31 cellular contexts compared by ENCODE assay signal in the genomic region with DNA sequence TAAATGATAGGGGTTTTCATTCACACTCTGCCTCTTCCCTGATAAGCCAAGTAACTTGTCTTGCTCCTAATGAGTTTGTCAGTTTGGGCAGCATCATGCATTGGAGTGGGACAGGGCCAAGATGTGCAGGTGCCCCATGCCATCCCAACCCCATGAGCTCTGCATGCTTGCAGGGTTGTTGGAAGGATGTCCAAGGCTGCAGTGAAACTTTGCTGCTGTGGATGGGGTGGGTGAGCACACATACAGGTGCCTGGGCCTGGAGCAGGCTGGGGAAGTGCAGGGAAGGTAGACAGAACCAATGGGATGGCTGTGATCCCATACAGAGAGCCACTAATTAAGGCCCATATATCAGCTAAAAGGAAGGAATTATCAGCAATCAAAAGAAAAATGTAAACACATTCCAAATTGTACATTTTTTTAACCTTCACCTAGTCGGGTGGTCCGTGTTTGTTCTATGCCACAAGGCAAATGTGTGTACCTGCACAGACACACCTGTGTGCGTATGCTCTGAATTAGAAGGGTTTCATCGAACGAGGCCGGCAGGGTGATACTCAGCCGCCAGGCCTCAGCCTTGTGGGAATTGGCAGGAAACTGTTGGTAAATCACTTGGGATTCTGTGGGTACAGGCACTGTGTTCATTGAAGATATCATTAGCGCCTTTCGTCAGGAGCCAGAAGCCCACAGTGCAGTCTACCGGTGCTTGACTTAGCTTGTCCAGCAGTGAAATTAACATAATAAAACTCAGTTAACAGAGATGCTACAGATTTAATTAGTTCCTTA.
"Had no signal": no experiment of that assay in that cellular context is flagged by ENCODE, and none has a peak within 500 bp of the region (broad histone marks: within the 10 kb centered on the region; RNA-seq: fewer than 3 reads in every experiment).

No MANE protein-coding gene starts in this region.

- H3K9me3 ChIP-seq: adrenal gland, body of pancreas, esophagus squamous epithelium, gastroesophageal sphincter had no signal

- H3K36me3 ChIP-seq: adrenal gland, esophagus squamous epithelium, gastroesophageal sphincter had no signal

- H3K27ac Mint-ChIP-seq: activated CD4-positive, alpha-beta memory T cell treated with anti-CD3 and anti-CD28 coated beads for 36 hours; activated CD4-positive, alpha-beta T cell treated with anti-CD3 and anti-CD28 coated beads for 36 hours; activated CD4-positive, alpha-beta T cell treated with anti-CD3 and anti-CD28 coated beads, Interleukin-2, amount 10 ng/mL, durations not matched to agents 24 days and 14 days; activated CD8-positive, alpha-beta memory T cell treated with anti-CD3 and anti-CD28 coated beads, Interleukin-2, amount 10 ng/mL, durations not matched to agents 7 days and 5 days; activated CD8-positive, alpha-beta T cell treated with anti-CD3 and anti-CD28 coated beads, Interleukin-2, amount 10 ng/mL, durations not matched to agents 7 days and 5 days; activated naive CD4-positive, alpha-beta T cell treated with anti-CD3 and anti-CD28 coated beads for 36 hours; activated naive CD4-positive, alpha-beta T cell treated with anti-CD3 and anti-CD28 coated beads, Interleukin-2, amount 50 U/mL, for 24 hours; activated naive CD8-positive, alpha-beta T cell treated with anti-CD3 and anti-CD28 coated beads for 36 hours; activated naive CD8-positive, alpha-beta T cell treated with anti-CD3 and anti-CD28 coated beads, Interleukin-2, amount 50 U/mL, for 24 hours; activated T-helper 1 cell treated with anti-CD3 and anti-CD28 coated beads, Interleukin-12 subunit alpha, Interleukin-12 subunit beta, Interleukin-2, Interleukin-4 antibody, amounts not matched to agents 30 ng/mL and 10 ng/mL and 1 ng/mL, durations not matched to agents 14 hours and 24 hours and 36 hours; activated T-helper 2 cell treated with anti-CD3 and anti-CD28 coated beads, Interferon-gamma antibody, Interleukin-2, Interleukin-4, amounts not matched to agents 10 μg/mL and 5 μg/mL and 100 μg/mL, durations not matched to agents 14 hours and 24 hours and 36 hours; effector memory CD8-positive, alpha-beta T cell had no signal

- H3K4me3 Mint-ChIP-seq: activated CD4-positive, alpha-beta memory T cell treated with anti-CD3 and anti-CD28 coated beads for 36 hours; activated CD4-positive, alpha-beta T cell treated with anti-CD3 and anti-CD28 coated beads for 36 hours; activated CD4-positive, alpha-beta T cell treated with anti-CD3 and anti-CD28 coated beads, Interleukin-2, amount 10 ng/mL, durations not matched to agents 24 days and 14 days; activated CD8-positive, alpha-beta memory T cell treated with anti-CD3 and anti-CD28 coated beads, Interleukin-2, amount 10 ng/mL, durations not matched to agents 7 days and 5 days; activated CD8-positive, alpha-beta T cell treated with anti-CD3 and anti-CD28 coated beads, Interleukin-2, amount 10 ng/mL, durations not matched to agents 7 days and 5 days; activated naive CD4-positive, alpha-beta T cell treated with anti-CD3 and anti-CD28 coated beads for 36 hours; activated naive CD4-positive, alpha-beta T cell treated with anti-CD3 and anti-CD28 coated beads, Interleukin-2, amount 50 U/mL, for 24 hours; activated naive CD8-positive, alpha-beta T cell treated with anti-CD3 and anti-CD28 coated beads for 36 hours; activated naive CD8-positive, alpha-beta T cell treated with anti-CD3 and anti-CD28 coated beads, Interleukin-2, amount 50 U/mL, for 24 hours; activated T-helper 1 cell treated with anti-CD3 and anti-CD28 coated beads, Interleukin-12 subunit alpha, Interleukin-12 subunit beta, Interleukin-2, Interleukin-4 antibody, amounts not matched to agents 30 ng/mL and 10 ng/mL and 1 ng/mL, durations not matched to agents 14 hours and 24 hours and 36 hours; effector memory CD8-positive, alpha-beta T cell had no signal

- ATAC-seq: activated CD4-positive, alpha-beta T cell treated with anti-CD3 and anti-CD28 coated beads for 36 hours; activated CD8-positive, alpha-beta memory T cell treated with anti-CD3 and anti-CD28 coated beads, Interleukin-2, amount 10 ng/mL, durations not matched to agents 7 days and 5 days; activated CD8-positive, alpha-beta T cell treated with anti-CD3 and anti-CD28 coated beads, Interleukin-2, amount 10 ng/mL, durations not matched to agents 7 days and 5 days; activated naive CD8-positive, alpha-beta T cell treated with anti-CD3 and anti-CD28 coated beads, Interleukin-2, amount 50 U/mL, for 24 hours; body of pancreas; effector memory CD8-positive, alpha-beta T cell; gastroesophageal sphincter had no signal

- H3K27ac ChIP-seq: adrenal gland, body of pancreas, esophagus squamous epithelium, gastroesophageal sphincter had no signal

- H3K4me1 ChIP-seq: adrenal gland, body of pancreas, gastroesophageal sphincter had no signal

- DNase-seq: activated CD4-positive, alpha-beta memory T cell treated with anti-CD3 and anti-CD28 coated beads for 36 hours; activated CD4-positive, alpha-beta T cell treated with anti-CD3 and anti-CD28 coated beads for 36 hours; activated CD4-positive, alpha-beta T cell treated with anti-CD3 and anti-CD28 coated beads, Interleukin-2, amount 10 ng/mL, durations not matched to agents 24 days and 14 days; activated CD4-positive, CD25-positive, alpha-beta regulatory T cell; activated CD4-positive, CD25-positive, alpha-beta regulatory T cell treated with anti-CD3 and anti-CD28 coated beads, Interleukin-2, amount 50 U/mL, for 72 hours; activated CD8-positive, alpha-beta memory T cell treated with anti-CD3 and anti-CD28 coated beads, Interleukin-2, amount 10 ng/mL, durations not matched to agents 7 days and 5 days; activated CD8-positive, alpha-beta memory T cell treated with anti-CD3 and anti-CD28 coated beads, Interleukin-2, amount 50 U/mL, for 4 hours; activated CD8-positive, alpha-beta T cell treated with anti-CD3 and anti-CD28 coated beads, Interleukin-2, amount 10 ng/mL, durations not matched to agents 7 days and 5 days; activated effector memory CD4-positive, alpha-beta T cell treated with anti-CD3 and anti-CD28 coated beads, Interleukin-2, amount 50 U/mL, for 16 hours; activated naive CD4-positive, alpha-beta T cell treated with anti-CD3 and anti-CD28 coated beads for 36 hours; activated naive CD8-positive, alpha-beta T cell treated with anti-CD3 and anti-CD28 coated beads for 36 hours; activated naive CD8-positive, alpha-beta T cell treated with anti-CD3 and anti-CD28 coated beads, Interleukin-2, amount 50 U/mL, for 24 hours; activated T-cell treated with anti-CD3 and anti-CD28 coated beads, Interleukin-2, amount 50 U/mL, for 1 hour; activated T-cell treated with anti-CD3 and anti-CD28 coated beads, Interleukin-2, amount 50 U/mL, for 48 hours; adrenal gland; amygdala; aorta; body of pancreas; caudate nucleus; cortex of kidney; dermis blood vessel endothelial cell; effector CD4-positive, alpha-beta T cell; effector memory CD8-positive, alpha-beta T cell; erythroblast; esophagus squamous epithelium; foreskin melanocyte; T-helper 2 cell had no signal

- H3K27me3 Mint-ChIP-seq: activated CD4-positive, alpha-beta T cell treated with anti-CD3 and anti-CD28 coated beads for 36 hours; activated CD4-positive, alpha-beta T cell treated with anti-CD3 and anti-CD28 coated beads, Interleukin-2, amount 10 ng/mL, durations not matched to agents 24 days and 14 days; activated CD8-positive, alpha-beta memory T cell treated with anti-CD3 and anti-CD28 coated beads, Interleukin-2, amount 10 ng/mL, durations not matched to agents 7 days and 5 days; activated naive CD4-positive, alpha-beta T cell treated with anti-CD3 and anti-CD28 coated beads, Interleukin-2, amount 50 U/mL, for 24 hours; activated naive CD8-positive, alpha-beta T cell treated with anti-CD3 and anti-CD28 coated beads for 36 hours; effector memory CD8-positive, alpha-beta T cell had no signal

- H3K27me3 ChIP-seq: adrenal gland, body of pancreas, esophagus squamous epithelium, gastroesophageal sphincter had no signal

- H3K4me3 ChIP-seq: adrenal gland, body of pancreas, esophagus squamous epithelium, gastroesophageal sphincter had no signal

- H3K9me3 Mint-ChIP-seq: activated CD4-positive, alpha-beta memory T cell treated with anti-CD3 and anti-CD28 coated beads for 36 hours; activated CD4-positive, alpha-beta T cell treated with anti-CD3 and anti-CD28 coated beads, Interleukin-2, amount 10 ng/mL, durations not matched to agents 24 days and 14 days; activated naive CD4-positive, alpha-beta T cell treated with anti-CD3 and anti-CD28 coated beads for 36 hours; activated naive CD4-positive, alpha-beta T cell treated with anti-CD3 and anti-CD28 coated beads, Interleukin-2, amount 50 U/mL, for 24 hours; activated naive CD8-positive, alpha-beta T cell treated with anti-CD3 and anti-CD28 coated beads for 36 hours; activated naive CD8-positive, alpha-beta T cell treated with anti-CD3 and anti-CD28 coated beads, Interleukin-2, amount 50 U/mL, for 24 hours; activated T-helper 1 cell treated with anti-CD3 and anti-CD28 coated beads, Interleukin-12 subunit alpha, Interleukin-12 subunit beta, Interleukin-2, Interleukin-4 antibody, amounts not matched to agents 30 ng/mL and 10 ng/mL and 1 ng/mL, durations not matched to agents 14 hours and 24 hours and 36 hours; activated T-helper 2 cell treated with anti-CD3 and anti-CD28 coated beads, Interferon-gamma antibody, Interleukin-2, Interleukin-4, amounts not matched to agents 10 μg/mL and 5 μg/mL and 100 μg/mL, durations not matched to agents 14 hours and 24 hours and 36 hours had no signal

- H3K4me1 Mint-ChIP-seq: activated CD4-positive, alpha-beta T cell treated with anti-CD3 and anti-CD28 coated beads for 36 hours; activated CD4-positive, alpha-beta T cell treated with anti-CD3 and anti-CD28 coated beads, Interleukin-2, amount 10 ng/mL, durations not matched to agents 24 days and 14 days; activated CD8-positive, alpha-beta memory T cell treated with anti-CD3 and anti-CD28 coated beads, Interleukin-2, amount 10 ng/mL, durations not matched to agents 7 days and 5 days; activated naive CD4-positive, alpha-beta T cell treated with anti-CD3 and anti-CD28 coated beads, Interleukin-2, amount 50 U/mL, for 24 hours; activated naive CD8-positive, alpha-beta T cell treated with anti-CD3 and anti-CD28 coated beads for 36 hours; activated naive CD8-positive, alpha-beta T cell treated with anti-CD3 and anti-CD28 coated beads, Interleukin-2, amount 50 U/mL, for 24 hours had no signal

- H3K36me3 Mint-ChIP-seq: activated CD4-positive, alpha-beta memory T cell treated with anti-CD3 and anti-CD28 coated beads for 36 hours; activated CD8-positive, alpha-beta memory T cell treated with anti-CD3 and anti-CD28 coated beads, Interleukin-2, amount 10 ng/mL, durations not matched to agents 7 days and 5 days; activated naive CD4-positive, alpha-beta T cell treated with anti-CD3 and anti-CD28 coated beads, Interleukin-2, amount 50 U/mL, for 24 hours; activated naive CD8-positive, alpha-beta T cell treated with anti-CD3 and anti-CD28 coated beads for 36 hours had no signal
